8 cellular contexts compared by ENCODE assay signal in genomic region chr7:34320926-34321609, GRCh38.
DNase-seq lines count a peak whose midpoint lies in the region; ATAC-seq, FAIRE-seq and TF ChIP-seq lines count a peak whose summit lies in the region.

No MANE protein-coding gene starts in this region.

- FAIRE-seq in A549 (lab: Jason Lieb, UNC) = peak; percentile 86

- H3K27me3 ChIP-seq in sigmoid colon = no peaks in the 10 kb centered on the region

- peak overlapping the region; percentile 74 for H3K4me2 ChIP-seq in A549

- H3K4me3 ChIP-seq in A549 (peak overlapping the region; percentile 18; the same call in 1 of the 3 replicates), astrocyte of the cerebellum (ENCODE audit: low read depth, low read length) (no peak overlapping the region), sigmoid colon (peak overlapping the region in 2 of 4 donors; percentile 2 to 16)

- H3K27ac ChIP-seq in A549 = peak overlapping the region; percentile 54 to 84
- no peak overlapping the region for H3K27ac ChIP-seq in sigmoid colon

- ATAC-seq in A549 = peak; percentile 95 to 98
- ATAC-seq in GM18505 (IDR thresholded peaks at IDR 0.05; ENCODE audit: unreplicated experiment) = peak; percentile 92
- ATAC-seq in HG02852 (IDR thresholded peaks at IDR 0.05; ENCODE audit: unreplicated experiment) = peak; percentile 93

- H3K4me1 ChIP-seq in A549 (peaks cover 23% of the 10 kb centered on the region), sigmoid colon (peaks cover 0 to 4% (median 0%) of the 10 kb centered on the region in 4 donors)

- TF ChIP-seq EP300 in A549 (IDR thresholded peaks at IDR 0.05) (no peak), sigmoid colon (IDR thresholded peaks at IDR 0.05) (no peak)

- CTCF ChIA-PET in A549 (lab: Yijun Ruan, JAX) = interaction anchor here (0.5 to 3.0 kb wide), 68 partner anchors 9 to 1138 kb away, joined by 3 to 24 read pairs (median 4); no protein-coding TSS in a partner anchor

- peak; percentile 78 to 82 for DNase-seq in A549 (ENCODE audit: low read depth in 1 of 2, low spot score in 1 of 2)
- peak; percentile 69 for DNase-seq in NCI-H1105 treated with DMSO at 0.1 percent for 48 hours (lab: John Stamatoyannopoulos, UW)
- DNase-seq in SKM-1 treated with dmso at 0.1 percent for 144 hours (lab: John Stamatoyannopoulos, UW; ENCODE audit: unreplicated experiment) = peak; percentile 48
- peak; percentile 46 for DNase-seq in astrocyte of the cerebellum (ENCODE audit: low read depth)
- DNase-seq in hepatic stellate cell (ENCODE audit: low spot score) = peak; percentile 65
- DNase-seq in sigmoid colon = no peak

- no peaks in the 10 kb centered on the region for H3K9me3 ChIP-seq in A549
- H3K9me3 ChIP-seq in sigmoid colon = no peaks in the 10 kb centered on the region

- 14% methylated on average over 24 of the region's 24 CpGs for WGBS in A549 (ENCODE audit: missing lambda C conversion rate)
- WGBS in sigmoid colon, 2 donors = 25 to 49% methylated on average over 24 of the region's 24 CpGs

- peak; percentile 89 to 92 for TF ChIP-seq RAD21 in A549 (conservative IDR thresholded peaks at IDR 0.05 in 1 of 2, IDR thresholded peaks at IDR 0.05 in 1 of 2)

- H3K36me3 ChIP-seq in sigmoid colon = no peaks in the 10 kb centered on the region

- POLR2A ChIA-PET in A549 (lab: Yijun Ruan, JAX) = no interaction called here

- TF ChIP-seq CTCF in A549 (IDR thresholded peaks at IDR 0.05) (peak; percentile 91), astrocyte of the cerebellum (IDR thresholded peaks at IDR 0.05; ENCODE audit: low read depth, low read length, missing control alignments) (peak; percentile 92), sigmoid colon (IDR thresholded peaks at IDR 0.05) (peak in 3 of 4 experiments; percentile 42 to 81 (median 66))

- intact Hi-C loops in sigmoid colon (cut with DNase I) = no loop called here

- TF ChIP-seq POLR2A in A549 (IDR thresholded peaks at IDR 0.05; ENCODE audit: low read length) (no peak), GM18505 (IDR thresholded peaks at IDR 0.05; ENCODE audit: borderline replicate concordance, extremely low read depth, insufficient read depth, insufficient read length) (no peak), sigmoid colon (IDR thresholded peaks at IDR 0.05) (no peak)

- in situ Hi-C loops in astrocyte of the cerebellum (cut with HindIII; ENCODE audit: low sequenced_read_pairs) = no loop called here

TF ChIP-seq in A549, 52 proteins besides CTCF, POLR2A, EP300 and RAD21:
- TF ChIP-seq MAX (IDR thresholded peaks at IDR 0.05) (peak; percentile 64), SMC3 (IDR thresholded peaks at IDR 0.05) (peak; percentile 92), CEBPB (IDR thresholded peaks at IDR 0.05) (peak in 1 of 2 experiments; percentile 6; a peak in 1 of 4 replicates), EHF (CRISPR knock-in tag; IDR thresholded peaks at IDR 0.05) (no peak)
TF ChIP-seq in A549: peak in this region for 3.

Comparison
In these comparisons a context has a peak if more than half of its experiments do, and no peak if none do; other contexts are left out.
1. H3K27ac ChIP-seq: peak in A549 (2 of 2); none in sigmoid colon (0 of 4).
2. Peak in every context shown above with its lines, with median percentiles within 50 percentile points of each other: ATAC-seq and CTCF ChIP-seq.